21 cellular contexts compared by ENCODE assay signal in the genomic region with DNA sequence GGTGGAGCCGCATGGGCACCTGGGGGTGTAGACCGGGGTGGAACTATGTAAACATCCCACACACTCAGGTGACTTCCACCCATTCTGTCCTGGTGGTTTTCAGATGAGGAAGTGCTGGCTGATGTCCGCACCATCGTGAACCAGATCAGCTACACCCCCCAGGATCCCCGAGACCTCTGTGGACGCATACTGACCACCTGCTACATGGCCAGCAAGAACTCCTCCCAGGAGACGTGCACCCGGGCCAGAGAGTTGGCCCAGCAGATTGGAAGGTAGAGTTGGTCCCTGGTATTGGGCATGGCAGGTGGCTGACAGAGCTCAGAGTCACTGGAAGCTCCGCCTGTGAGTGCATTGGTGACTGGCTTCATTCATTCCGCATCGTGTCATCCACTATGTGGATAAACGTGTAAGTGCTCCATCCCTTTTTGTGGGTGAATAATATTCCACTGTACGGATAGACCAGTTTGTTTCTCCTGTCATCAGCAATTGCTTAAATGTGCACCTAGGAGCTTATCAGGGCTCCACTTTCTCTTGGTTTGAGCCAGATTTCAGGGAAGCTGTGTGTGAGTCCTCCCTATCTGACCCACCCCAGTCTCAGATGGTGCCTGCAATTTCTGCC. TPM values are rescaled to one million over a fixed set of nuclear protein-coding genes. Genes with fewer than 3 reads are reported as not detected.
DNase-seq lines count a peak whose midpoint lies in the region; ATAC-seq and TF ChIP-seq lines count a peak whose summit lies in the region.
"Had no signal": no experiment of that assay in that cellular context is flagged by ENCODE, and none has a peak within 500 bp of the region (broad histone marks: within the 10 kb centered on the region; RNA-seq: fewer than 3 reads in every experiment).

No MANE protein-coding gene starts in this region.

- WGBS in spleen, 5 donors: 93 to 98% (median 97%) methylated on average over 13 of the region's 13 CpGs
- WGBS in lower leg skin, 2 donors: 92 to 93% methylated on average over 12 to 13 of the region's 13 CpGs

- ATAC-seq in Right ventricle myocardium inferior: no peak
- ATAC-seq: A549, GM23338 had no signal

- no peak overlapping the region for H3K4me3 ChIP-seq in right atrium auricular region
- H3K4me3 ChIP-seq in spleen: no peak overlapping the region
- H3K4me3 ChIP-seq in lower leg skin (ENCODE audit: low read depth, poor library complexity, severe bottlenecking): no peak overlapping the region
- H3K4me3 ChIP-seq: A549, GM23338 had no signal

- TF ChIP-seq CTCF in right atrium auricular region (IDR thresholded peaks at IDR 0.05): no peak
- no peak for TF ChIP-seq CTCF in CD14-positive monocyte (IDR thresholded peaks at IDR 0.05)
- no peak for TF ChIP-seq CTCF in chondrocyte (IDR thresholded peaks at IDR 0.05)
- no peak for TF ChIP-seq CTCF in spleen (IDR thresholded peaks at IDR 0.05 in 8 of 11, conservative IDR thresholded peaks at IDR 0.05 in 3 of 11)
- TF ChIP-seq CTCF in lower leg skin (IDR thresholded peaks at IDR 0.05): no peak

- peaks cover 61% of the 10 kb centered on the region for H3K36me3 ChIP-seq in right atrium auricular region
- peaks cover 0 to 100% (median 85%) of the 10 kb centered on the region in 6 donors for H3K36me3 ChIP-seq in spleen

- H3K27me3 Mint-ChIP-seq in CD14-positive monocyte (ENCODE audit: low read depth in 3 of 3) (no peaks in the 10 kb centered on the region), chondrocyte (ENCODE audit: low read depth) (no peaks in the 10 kb centered on the region)
- H3K27me3 Mint-ChIP-seq: CD4-positive, alpha-beta memory T cell had no signal

- H3K9me3 Mint-ChIP-seq in CD14-positive monocyte (no peaks in the 10 kb centered on the region), chondrocyte (ENCODE audit: low read depth) (no peaks in the 10 kb centered on the region)
- H3K9me3 Mint-ChIP-seq: CD4-positive, alpha-beta memory T cell; GM23338; HFFc6 had no signal

- H3K36me3 Mint-ChIP-seq in CD14-positive monocyte: peaks cover 92 to 97% of the 10 kb centered on the region in 2 donors
- peaks cover 53% of the 10 kb centered on the region for H3K36me3 Mint-ChIP-seq in chondrocyte (ENCODE audit: low read depth)

- peak; percentile 57 for DNase-seq in Right ventricle myocardium inferior (ENCODE audit: missing footprints)
- no peak for DNase-seq in right atrium auricular region (ENCODE audit: low spot score)
- DNase-seq in CD14-positive monocyte (ENCODE audit: low spot score): peak; percentile 30
- peak; percentile 73 for DNase-seq in chondrocyte (ENCODE audit: low spot score)
- peak; percentile 36 for DNase-seq in spleen
- no peak for DNase-seq in lower leg skin (ENCODE audit: low spot score in 2 of 2)
- DNase-seq in NOMO-1 treated with dmso at 0.1 percent for 144 hours (lab: John Stamatoyannopoulos, UW; ENCODE audit: unreplicated experiment): no peak
- DNase-seq: AML-193; CD4-positive, alpha-beta memory T cell; DMS153; DMS79; GDM1; HCEC 1CT; HFFc6; IMR-90 had no signal

- H3K27ac Mint-ChIP-seq in CD14-positive monocyte (peak overlapping the region in 1 of 7 donors; percentile 52), chondrocyte (ENCODE audit: unreplicated experiment) (no peak overlapping the region)
- H3K27ac Mint-ChIP-seq: CD4-positive, alpha-beta memory T cell; GM23338; HFFc6 had no signal

- H3K9me3 ChIP-seq in right atrium auricular region (no peaks in the 10 kb centered on the region), spleen (no peaks in the 10 kb centered on the region)
- H3K9me3 ChIP-seq: A549 had no signal

- H3K4me1 ChIP-seq in right atrium auricular region (no peaks in the 10 kb centered on the region), spleen (peaks cover 0 to 13% (median 7%) of the 10 kb centered on the region in 6 donors)

- intact Hi-C loops in Right ventricle myocardium inferior (cut with DNase I) (loop anchor here (1.0 kb wide), 1 partner anchor 13 kb away; no protein-coding TSS in a partner anchor), CD14-positive monocyte (cut with micrococcal nuclease) (no loop called here), spleen (cut with DNase I; ENCODE audit: low total_unique reads) (no loop called here), lower leg skin (cut with DNase I; ENCODE audit: low total_unique reads) (no loop called here)

- no peaks in the 10 kb centered on the region for H3K27me3 ChIP-seq in right atrium auricular region
- no peaks in the 10 kb centered on the region for H3K27me3 ChIP-seq in spleen (replicated peaks in 1 of 7)

- TF ChIP-seq POLR2A in spleen (IDR thresholded peaks at IDR 0.05) (no peak), lower leg skin (IDR thresholded peaks at IDR 0.05) (no peak)

- H3K4me3 Mint-ChIP-seq in CD14-positive monocyte (no peak overlapping the region), chondrocyte (ENCODE audit: unreplicated experiment) (no peak overlapping the region)
- H3K4me3 Mint-ChIP-seq: CD4-positive, alpha-beta memory T cell; GM23338; HFFc6 had no signal

- H3K27ac ChIP-seq in right atrium auricular region (no peak overlapping the region), spleen (no peak overlapping the region)
- H3K27ac ChIP-seq: 22Rv1, A549 had no signal

- no peaks in the 10 kb centered on the region for H3K4me1 Mint-ChIP-seq in CD14-positive monocyte
- H3K4me1 Mint-ChIP-seq in chondrocyte (ENCODE audit: low read depth): peaks cover 4% of the 10 kb centered on the region

RNA-seq across cellular contexts. Expression of gene NADSYN1, which starts 29.9 kb away (rescaled TPM):
- total RNA-seq in Right ventricle myocardium inferior: 22.1 TPM
- total RNA-seq in right atrium auricular region: 10 to 100 TPM; 18.0 to 18.8 TPM
- polyA plus RNA-seq in CD14-positive monocyte: 10 to 100 TPM; 44.1 to 44.8 TPM
- 38.8 to 47.5 TPM (median 41.4 TPM) in 3 replicates for total RNA-seq in chondrocyte
- total RNA-seq in spleen: 100 to 1,000 TPM in 6 of 7 donors, 10 to 100 TPM in 1; 89.6 to 137 (median 112) TPM
- 100 to 1,000 TPM in 1 of 3 donors, 10 to 100 TPM in 2; 68.4 to 101 (median 74.4) TPM for polyA plus RNA-seq in spleen
- total RNA-seq in lower leg skin: 10 to 100 TPM; 41.2 to 67.2 (median 59.8) TPM

RNA-seq across cellular contexts. Expression of gene DHCR7, which starts 34.7 kb away (rescaled TPM):
- total RNA-seq in Right ventricle myocardium inferior (46.3 TPM), right atrium auricular region (10 to 100 TPM; 26.8 to 37.6 TPM), chondrocyte (44.4 to 58.7 TPM (median 57.5 TPM) in 3 replicates), spleen (10 to 100 TPM; 10.9 to 26.4 (median 18.2) TPM), lower leg skin (100 to 1,000 TPM in 2 of 4 donors, 10 to 100 TPM in 2; 45.2 to 142 (median 89.0) TPM)
- polyA plus RNA-seq in CD14-positive monocyte (1 to 10 TPM; 2.2 to 3.9 TPM), spleen (1 to 10 TPM; 3.6 to 6.2 (median 4.4) TPM)

RNA-seq across cellular contexts. Expression of gene KRTAP5-7, which starts 44.2 kb away (rescaled TPM):
- total RNA-seq in Right ventricle myocardium inferior: not detected
- total RNA-seq in right atrium auricular region: not detected
- not detected for polyA plus RNA-seq in CD14-positive monocyte
- total RNA-seq in chondrocyte: not detected in 3 replicates
- under 1 TPM in 3 of 7 donors, not detected in 4; 0.37 to 0.72 (median 0.70) TPM for total RNA-seq in spleen
- under 1 TPM in 1 of 3 donors, not detected in 2; 0.13 TPM for polyA plus RNA-seq in spleen
- 1 to 10 TPM in 1 of 4 donors, not detected in 3; 5.4 TPM for total RNA-seq in lower leg skin
- total RNA-seq: CD4-positive, alpha-beta memory T cell; Daoy; GM23338; HFFc6; HT1080; IMR-90 had no signal
- polyA plus RNA-seq: A549; BJ; CD4-positive, alpha-beta memory T cell; GM23338; IMR-90 had no signal

RNA-seq across cellular contexts. Expression of gene KRTAP5-8, which starts 55.0 kb away (rescaled TPM):
- total RNA-seq in Right ventricle myocardium inferior (not detected), right atrium auricular region (not detected), chondrocyte (not detected in 3 replicates), spleen (under 1 TPM in 3 of 7 donors, not detected in 4; 0.30 to 0.63 (median 0.43) TPM), lower leg skin (10 to 100 TPM in 1 of 4 donors, 1 to 10 TPM in 1, not detected in 2; 1.1 to 12.4 TPM)
- polyA plus RNA-seq in CD14-positive monocyte (not detected), spleen (under 1 TPM; 0.09 to 0.20 (median 0.13) TPM)
- total RNA-seq: CD4-positive, alpha-beta memory T cell; Daoy; GM23338; HFFc6; HT1080; IMR-90 had no signal
- polyA plus RNA-seq: A549; BJ; CD4-positive, alpha-beta memory T cell; GM23338 had no signal

Comparison
In these comparisons a context has a peak if more than half of its experiments do, and no peak if none do; other contexts are left out.
1. DNase-seq: peak in Right ventricle myocardium inferior (single experiment), CD14-positive monocyte (single experiment), chondrocyte (single experiment) and spleen (single experiment); none in right atrium auricular region (single experiment), lower leg skin (0 of 2) and NOMO-1 treated with dmso at 0.1 percent for 144 hours (single experiment).